ENCODE assay signal across 14 cellular contexts in genomic region chr5:138945421-138946240, GRCh38.
DNase-seq lines count a peak whose midpoint lies in the region; ATAC-seq and TF ChIP-seq lines count a peak whose summit lies in the region.
"Had no signal": no experiment of that assay in that cellular context is flagged by ENCODE, and none has a peak within 500 bp of the region (broad histone marks: within the 10 kb centered on the region; RNA-seq: fewer than 3 reads in every experiment).

No MANE protein-coding gene starts in this region.

- peaks cover 16% of the 10 kb centered on the region for H3K27me3 Mint-ChIP-seq in neural progenitor cell (ENCODE audit: insufficient read depth, low read depth)

- H3K4me3 Mint-ChIP-seq in neural progenitor cell: no peak overlapping the region

- no peaks in the 10 kb centered on the region for H3K9me3 Mint-ChIP-seq in neural progenitor cell

- 58 to 63% methylated on average over 23 of the region's 23 CpGs for WGBS in ectodermal cell, 2 experiments

- H3K27me3 ChIP-seq in BLaER1: no peaks in the 10 kb centered on the region
- no peaks in the 10 kb centered on the region for H3K27me3 ChIP-seq in ectodermal cell (ENCODE audit: control insufficient read depth, insufficient read depth, low read length, poor library complexity, severe bottlenecking)
- H3K27me3 ChIP-seq in neural progenitor cell: no peaks in the 10 kb centered on the region
- H3K27me3 ChIP-seq: heart left ventricle had no signal

- 0 out of 2 replicates have a peak, but pooled peaks cover 10% of the 10 kb centered on the region for H4K20me1 ChIP-seq in BLaER1
- H4K20me1 ChIP-seq in neural progenitor cell (ENCODE audit: low read depth): peaks cover 4% of the 10 kb centered on the region

- H3K4me2 ChIP-seq in BLaER1 (peak overlapping the region; percentile 87), neural progenitor cell (peak overlapping the region; percentile 63)

- peak overlapping the region; percentile 81 for H3K27ac ChIP-seq in BLaER1
- H3K27ac ChIP-seq in ectodermal cell (ENCODE audit: insufficient read depth, low read depth, low read length, poor library complexity, severe bottlenecking): peak overlapping the region; percentile 82
- H3K27ac ChIP-seq in neural progenitor cell: peak overlapping the region; percentile 79
- H3K27ac ChIP-seq: C4-2B, heart left ventricle had no signal

- H3K4me1 Mint-ChIP-seq in neural progenitor cell: peaks cover 67% of the 10 kb centered on the region

- no peak for TF ChIP-seq POLR2A in GM18505 (IDR thresholded peaks at IDR 0.05; ENCODE audit: borderline replicate concordance, extremely low read depth, insufficient read depth, insufficient read length)

- H3K4me1 ChIP-seq in BLaER1 (peaks cover 93% of the 10 kb centered on the region), ectodermal cell (ENCODE audit: control insufficient read depth, insufficient read depth, low read length) (peaks cover 48% of the 10 kb centered on the region), neural progenitor cell (peaks cover 58% of the 10 kb centered on the region)

- no peaks in the 10 kb centered on the region for H3K9me3 ChIP-seq in BLaER1
- no peaks in the 10 kb centered on the region for H3K9me3 ChIP-seq in ectodermal cell (ENCODE audit: control insufficient read depth, low read length)
- no peaks in the 10 kb centered on the region for H3K9me3 ChIP-seq in neural progenitor cell (ENCODE audit: low read depth)
- H3K9me3 ChIP-seq: heart left ventricle had no signal

- H2AFZ ChIP-seq in neural progenitor cell (replicated peaks): peak overlapping the region; percentile 87

- H3K9ac ChIP-seq in BLaER1 (0 out of 2 replicates have a peak overlapping the region, but pooled peaks have one; percentile 67), neural progenitor cell (no peak overlapping the region)

- no peak overlapping the region for H3K4me3 ChIP-seq in BLaER1
- no peak overlapping the region for H3K4me3 ChIP-seq in ectodermal cell (ENCODE audit: insufficient read depth, low read depth, low read length)
- peak overlapping the region; percentile 4 for H3K4me3 ChIP-seq in neural progenitor cell
- H3K4me3 ChIP-seq: heart left ventricle, lung had no signal

- peak; percentile 15 for DNase-seq in NCI-H446 treated with DMSO at 0.1 percent for 48 hours (lab: John Stamatoyannopoulos, UW)
- DNase-seq in neural progenitor cell (ENCODE audit: low spot score): peak; percentile 95
- DNase-seq in iPS-NIHi7 (ENCODE audit: extremely low spot score): no peak
- no peak for DNase-seq in stimulated activated naive CD4-positive, alpha-beta T cell (lab: John Stamatoyannopoulos, UW)
- DNase-seq: stimulated activated CD4-positive, alpha-beta T cell treated with anti-CD3 and anti-CD28 coated beads, Interleukin-4, amount 100 ng/mL, for 1 hour; stimulated activated naive CD4-positive, alpha-beta T cell treated with Interleukin-2 at 50 U/mL for 16 hours; T-helper 9 cell had no signal

- H3K36me3 Mint-ChIP-seq in neural progenitor cell: peaks cover 6% of the 10 kb centered on the region

- H3K36me3 ChIP-seq in BLaER1 (peaks cover 19% of the 10 kb centered on the region; the same call in 1 of the 2 replicates), ectodermal cell (ENCODE audit: control insufficient read depth, insufficient read depth, low read length) (no peaks in the 10 kb centered on the region), neural progenitor cell (no peaks in the 10 kb centered on the region)

- H3K79me2 ChIP-seq in neural progenitor cell (ENCODE audit: low read depth): no peaks in the 10 kb centered on the region

- ATAC-seq in HG02588 (IDR thresholded peaks at IDR 0.05; ENCODE audit: unreplicated experiment) (no peak), GM18505 (IDR thresholded peaks at IDR 0.05; ENCODE audit: unreplicated experiment) (no peak)
- ATAC-seq: heart left ventricle had no signal

- H3K27ac Mint-ChIP-seq in neural progenitor cell: peak overlapping the region; percentile 84

- peaks cover 17% of the 10 kb centered on the region for H3F3A ChIP-seq in neural progenitor cell (ENCODE audit: low read depth)

- peak; percentile 28 for TF ChIP-seq CTCF in neural progenitor cell (IDR thresholded peaks at IDR 0.05)

Comparison
In these comparisons a context has a peak if more than half of its experiments do, and no peak if none do; other contexts are left out.
1. DNase-seq: peak in NCI-H446 treated with DMSO at 0.1 percent for 48 hours (single experiment) and neural progenitor cell (single experiment); none in iPS-NIHi7 (single experiment) and stimulated activated naive CD4-positive, alpha-beta T cell (0 of 6).
2. Peak in every context shown above with its lines, with median percentiles within 50 percentile points of each other: H3K27ac ChIP-seq.